ENCODE assay signal across 28 cellular contexts in the genomic region with DNA sequence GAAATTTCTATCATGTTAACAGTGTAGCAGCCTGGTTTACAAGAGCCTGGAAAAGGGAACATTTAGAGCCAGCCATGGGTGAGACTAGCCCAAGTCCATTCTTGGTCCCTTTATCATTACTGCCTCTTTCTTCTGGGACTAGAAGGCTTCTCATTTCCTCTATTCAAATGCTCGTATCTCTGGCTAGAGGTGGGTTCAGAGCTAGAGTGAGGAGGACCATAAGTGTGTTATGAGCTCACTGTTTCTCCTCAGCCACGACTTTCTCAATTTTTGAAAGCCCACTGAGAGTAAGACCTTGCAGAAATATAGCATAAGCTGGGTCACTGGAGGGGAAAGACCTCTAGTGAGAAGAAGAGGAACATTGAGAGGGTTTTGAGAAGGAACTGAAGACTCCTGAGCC.
"Had no signal": no experiment of that assay in that cellular context is flagged by ENCODE, and none has a peak within 500 bp of the region (broad histone marks: within the 10 kb centered on the region; RNA-seq: fewer than 3 reads in every experiment).

No MANE protein-coding gene starts in this region.

- H3K4me3 Mint-ChIP-seq: natural killer cell; stimulated activated memory B cell treated with anti-CD40 and anti-IgM and Interleukin-4, amounts not matched to agents 10 μg/mL and 1 μg/mL and 100 μg/mL, for 72 hours; stimulated activated naive CD8-positive, alpha-beta T cell treated with anti-CD3 and anti-CD28 coated beads, Interleukin-15, Interleukin-2, amounts not matched to agents 100 ng/mL and 50 ng/mL, for 24 hours had no signal

- H3K4me3 ChIP-seq: gastrocnemius medialis, heart left ventricle, hepatocyte, lower lobe of right lung, ovary, psoas muscle, skin epidermis, spleen, thoracic aorta, tibial nerve, upper lobe of left lung had no signal

- H3K27ac ChIP-seq: epithelial cell of prostate, gastrocnemius medialis, heart left ventricle, hepatocyte, lower lobe of right lung, ovary, psoas muscle, skin epidermis, spleen, thoracic aorta, tibial nerve, upper lobe of left lung had no signal

- H3K9me3 ChIP-seq: gastrocnemius medialis, heart left ventricle, lower lobe of right lung, ovary, psoas muscle, spleen, thoracic aorta, tibial nerve, upper lobe of left lung had no signal

- DNase-seq: cerebellar nuclear complex; cortex of kidney; effector CD4-positive, alpha-beta T cell; foreskin fibroblast; gastrocnemius medialis; heart left ventricle; islet precursor cell; kidney glomerular epithelial cell; left colon; left ventricle myocardium superior; lower lobe of right lung; natural killer cell; occipital lobe; ovary; posterior cingulate gyrus; psoas muscle; right cardiac atrium; spleen; stimulated activated CD4-positive, alpha-beta T cell treated with anti-CD3 and anti-CD28 coated beads, Interleukin-4, amount 100 ng/mL, for 4 hours; upper lobe of left lung had no signal

- H3K9me3 Mint-ChIP-seq: natural killer cell; stimulated activated memory B cell treated with anti-CD40 and anti-IgM and Interleukin-4, amounts not matched to agents 10 μg/mL and 1 μg/mL and 100 μg/mL, for 72 hours; stimulated activated naive CD8-positive, alpha-beta T cell treated with anti-CD3 and anti-CD28 coated beads, Interleukin-15, Interleukin-2, amounts not matched to agents 100 ng/mL and 50 ng/mL, for 24 hours had no signal

- H3K4me1 Mint-ChIP-seq: natural killer cell had no signal

- H3K36me3 ChIP-seq: gastrocnemius medialis, heart left ventricle, lower lobe of right lung, ovary, spleen, thoracic aorta, tibial nerve, upper lobe of left lung had no signal

- H3K27ac Mint-ChIP-seq: natural killer cell; stimulated activated memory B cell treated with anti-CD40 and anti-IgM and Interleukin-4, amounts not matched to agents 10 μg/mL and 1 μg/mL and 100 μg/mL, for 72 hours; stimulated activated naive CD8-positive, alpha-beta T cell treated with anti-CD3 and anti-CD28 coated beads, Interleukin-15, Interleukin-2, amounts not matched to agents 100 ng/mL and 50 ng/mL, for 24 hours had no signal

- H3K27me3 Mint-ChIP-seq: stimulated activated memory B cell treated with anti-CD40 and anti-IgM and Interleukin-4, amounts not matched to agents 10 μg/mL and 1 μg/mL and 100 μg/mL, for 72 hours had no signal

- H3K27me3 ChIP-seq: gastrocnemius medialis, heart left ventricle, hepatocyte, ovary, spleen, tibial nerve, upper lobe of left lung had no signal

- H3K36me3 Mint-ChIP-seq: natural killer cell; stimulated activated memory B cell treated with anti-CD40 and anti-IgM and Interleukin-4, amounts not matched to agents 10 μg/mL and 1 μg/mL and 100 μg/mL, for 72 hours had no signal

- ATAC-seq: esophagus mucosa; gastrocnemius medialis; heart left ventricle; left colon; left ventricle myocardium superior; lower lobe of right lung; natural killer cell; psoas muscle; right cardiac atrium; stimulated activated memory B cell treated with anti-CD40 and anti-IgM and Interleukin-4, amounts not matched to agents 10 μg/mL and 1 μg/mL and 100 μg/mL, for 72 hours had no signal

- H3K4me1 ChIP-seq: lower lobe of right lung, spleen, tibial nerve had no signal
